ENCODE assay signal across 5 cellular contexts in the genomic region with DNA sequence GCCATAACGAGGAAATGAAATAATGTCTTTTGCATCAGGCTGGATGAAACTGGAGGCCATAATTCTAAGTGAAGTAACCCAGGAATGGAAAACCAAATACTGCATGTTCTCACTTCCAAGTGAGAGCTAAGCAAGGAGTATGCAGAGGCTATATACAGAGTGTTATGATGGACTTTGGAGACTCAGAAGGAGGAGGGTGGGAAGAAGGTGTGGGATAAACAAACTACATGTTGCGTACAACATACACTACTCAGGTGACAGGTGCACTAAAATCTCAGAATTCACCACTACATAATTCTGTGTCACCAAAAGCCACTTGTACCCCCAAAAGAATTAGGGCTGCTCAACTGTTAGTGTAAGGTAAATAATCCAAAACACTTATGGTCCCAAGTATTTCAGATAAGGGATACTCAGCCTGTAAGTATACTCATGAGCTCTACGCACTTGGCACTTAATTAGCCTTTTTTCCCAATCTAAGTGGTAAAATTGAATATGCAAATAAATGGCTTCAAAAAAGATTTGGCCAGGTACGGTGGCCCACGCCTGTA. TPM values are rescaled to one million over a fixed set of nuclear protein-coding genes. Genes with fewer than 3 reads are reported as not detected.
"Had no signal": no experiment of that assay in that cellular context is flagged by ENCODE, and none has a peak within 500 bp of the region (broad histone marks: within the 10 kb centered on the region; RNA-seq: fewer than 3 reads in every experiment).

No MANE protein-coding gene starts in this region.

RNA-seq across cellular contexts. Expression of gene CD8B, which starts 20.5 kb away (rescaled TPM):
- total RNA-seq: HepG2, HT-29, HT1080, IMR-90, K562 had no signal
- polyA plus RNA-seq: IMR-90, K562 had no signal

RNA-seq across cellular contexts. Expression of gene RGPD1, which starts 59.7 kb away (rescaled TPM):
- total RNA-seq: HT-29, HT1080 had no signal
